1 cellular context compared by ENCODE assay signal in genomic region chr11:68804786-68805185, GRCh38.
TF ChIP-seq lines count a peak whose summit lies in the region.

No MANE protein-coding gene starts in this region.

TF ChIP-seq in GM23338, 12 proteins besides CTCF, POLR2A, EP300 and RAD21 (continued from another document):
- TF ChIP-seq POLR2AphosphoS5 (IDR thresholded peaks at IDR 0.05; ENCODE audit: low read depth) (no peak), STAT1 (IDR thresholded peaks at IDR 0.05; ENCODE audit: unreplicated experiment) (no peak), NANOG (IDR thresholded peaks at IDR 0.05; ENCODE audit: borderline replicate concordance) (no peak), ZNF462 (CRISPR knock-in tag; IDR thresholded peaks at IDR 0.05) (no peak), CREB1 (CRISPR knock-in tag; IDR thresholded peaks at IDR 0.05; ENCODE audit: low read depth) (no peak)
